In genomic region chr1:19410393-19410792, GRCh38 we compare ENCODE assay signal across 20 cellular contexts.
DNase-seq lines count a peak whose midpoint lies in the region; ATAC-seq, FAIRE-seq and TF ChIP-seq lines count a peak whose summit lies in the region.
"Had no signal": no experiment of that assay in that cellular context is flagged by ENCODE, and none has a peak within 500 bp of the region (broad histone marks: within the 10 kb centered on the region; RNA-seq: fewer than 3 reads in every experiment).

No MANE protein-coding gene starts in this region.

- H4K20me1 ChIP-seq in HepG2 (ENCODE audit: insufficient read depth, low read length), result peaks cover 6% of the 10 kb centered on the region; the same call in 1 of the 2 replicates

- H3K4me1 ChIP-seq in HepG2 (ENCODE audit: insufficient read depth, low read length) (peaks cover 70% of the 10 kb centered on the region), right lobe of liver (peaks cover 0 to 14% (median 3%) of the 10 kb centered on the region in 4 donors), vagina (peaks cover 82% of the 10 kb centered on the region), SJCRH30 (peaks cover 18% of the 10 kb centered on the region)

- no peak overlapping the region for H2AFZ ChIP-seq in HepG2 (ENCODE audit: low read length)

- H3K27ac ChIP-seq in HepG2 (ENCODE audit: extremely low read length, insufficient read depth, low read length) (peak overlapping the region; percentile 68), right lobe of liver (no peak overlapping the region), vagina (peak overlapping the region; percentile 91), SJCRH30 (no peak overlapping the region)

- H3K4me3 ChIP-seq in HepG2 (replicated peaks in 1 of 3; ENCODE audit: insufficient read depth in 1 of 3, low read depth in 2 of 3, low read length in 3 of 3) (peak overlapping the region in 2 of 3 experiments; percentile 7 to 26; a peak in 1 of 6 replicates), right lobe of liver (no peak overlapping the region), kidney epithelial cell (ENCODE audit: low read depth, low read length) (no peak overlapping the region), vagina (no peak overlapping the region), SJCRH30 (no peak overlapping the region)
- H3K4me3 ChIP-seq: ascending aorta, lung, ovary had no signal

- H3K36me3 Mint-ChIP-seq in activated naive CD8-positive, alpha-beta T cell treated with anti-CD3 and anti-CD28 coated beads, Interleukin-2, amount 50 U/mL, for 24 hours (ENCODE audit: low read depth), result peaks cover 14% of the 10 kb centered on the region

- CTCF ChIA-PET in HepG2 (lab: Yijun Ruan, JAX; ENCODE audit: low intra/inter-chr PET ratio, low total read pairs), result no interaction called here

- peak; percentile 28 for FAIRE-seq in HepG2 (lab: Jason Lieb, UNC)
- FAIRE-seq: islet of Langerhans, TTC549, urothelium cell line had no signal

- peak overlapping the region; percentile 40; the same call in 1 of the 2 replicates for H3K9ac ChIP-seq in HepG2 (ENCODE audit: insufficient read depth, low read depth, low read length)

- ATAC-seq in HepG2, result peak; percentile 89
- ATAC-seq in right lobe of liver, result no peak
- ATAC-seq in activated naive CD8-positive, alpha-beta T cell treated with anti-CD3 and anti-CD28 coated beads, Interleukin-2, amount 50 U/mL, for 24 hours, result no peak
- no peak for ATAC-seq in GM21360 (IDR thresholded peaks at IDR 0.05; ENCODE audit: unreplicated experiment)
- ATAC-seq in HG03521 (IDR thresholded peaks at IDR 0.05; ENCODE audit: unreplicated experiment), result no peak
- ATAC-seq: sciatic nerve had no signal

- peak; percentile 30; the same call in 1 of the 2 replicates for TF ChIP-seq RAD21 in HepG2 (CRISPR knock-in tag; IDR thresholded peaks at IDR 0.05)

- TF ChIP-seq POLR2A in HepG2 (IDR thresholded peaks at IDR 0.05; ENCODE audit: insufficient read depth in 1 of 2, low read depth in 2 of 2, low read length in 2 of 2) (no peak), right lobe of liver (IDR thresholded peaks at IDR 0.05) (no peak), vagina (IDR thresholded peaks at IDR 0.05) (no peak)

- H3K9me3 ChIP-seq in HepG2 (ENCODE audit: low read length), result no peaks in the 10 kb centered on the region
- no peaks in the 10 kb centered on the region for H3K9me3 ChIP-seq in right lobe of liver
- H3K9me3 ChIP-seq in vagina, result no peaks in the 10 kb centered on the region
- H3K9me3 ChIP-seq in SJCRH30 (replicated peaks), result no peaks in the 10 kb centered on the region
- H3K9me3 ChIP-seq: ascending aorta, ovary had no signal

- in situ Hi-C loops in HepG2 (cut with HindIII; ENCODE audit: extremely low pct_ligation_motif_present, low pct_unique_long_range_greater_than_20kb), result no loop called here

- no peaks in the 10 kb centered on the region for H3K9me3 Mint-ChIP-seq in activated naive CD8-positive, alpha-beta T cell treated with anti-CD3 and anti-CD28 coated beads, Interleukin-2, amount 50 U/mL, for 24 hours

- peak overlapping the region; percentile 9 for H3K27ac Mint-ChIP-seq in activated naive CD8-positive, alpha-beta T cell treated with anti-CD3 and anti-CD28 coated beads, Interleukin-2, amount 50 U/mL, for 24 hours

- no peak overlapping the region for H3K4me3 Mint-ChIP-seq in activated naive CD8-positive, alpha-beta T cell treated with anti-CD3 and anti-CD28 coated beads, Interleukin-2, amount 50 U/mL, for 24 hours

- H3K4me1 Mint-ChIP-seq in activated naive CD8-positive, alpha-beta T cell treated with anti-CD3 and anti-CD28 coated beads, Interleukin-2, amount 50 U/mL, for 24 hours, result peaks cover 73% of the 10 kb centered on the region

- TF ChIP-seq EP300 in HepG2 (IDR thresholded peaks at IDR 0.05; ENCODE audit: low read depth in 2 of 2, low read length in 2 of 2), result no peak
- no peak for TF ChIP-seq EP300 in HepG2 (CRISPR knock-in tag; IDR thresholded peaks at IDR 0.05; ENCODE audit: borderline replicate concordance)

- H3K36me3 ChIP-seq in HepG2 (replicated peaks in 1 of 2; ENCODE audit: control insufficient read depth in 1 of 2, insufficient read depth in 2 of 2, low read length in 2 of 2) (peaks cover 1 to 19% of the 10 kb centered on the region in 2 experiments; a peak in 3 of 5 replicates), right lobe of liver (peaks cover 0 to 3% (median 0%) of the 10 kb centered on the region in 4 donors), kidney epithelial cell (ENCODE audit: control insufficient read depth, insufficient read depth, low read length) (no peaks in the 10 kb centered on the region), vagina (no peaks in the 10 kb centered on the region), SJCRH30 (no peaks in the 10 kb centered on the region; the same call in 1 of the 2 replicates)
- H3K36me3 ChIP-seq: ascending aorta, ovary had no signal

- intact Hi-C loops in HepG2 (cut with micrococcal nuclease; ENCODE audit: unreplicated experiment) (no loop called here), right lobe of liver (cut with DNase I) (no loop called here), vagina (cut with DNase I) (no loop called here)

- H3K79me2 ChIP-seq in HepG2 (ENCODE audit: insufficient read depth, low read length), result peaks cover 39% of the 10 kb centered on the region

- POLR2A ChIA-PET in HepG2 (lab: Yijun Ruan, JAX), result interaction anchor here (1.1 to 2.1 kb wide), 10 partner anchors 8 to 186 kb away, joined by 3 to 11 read pairs (median 4); partner anchors contain the start of genes CAPZB and SLC66A1

- no TSS peak for BruUV-seq in HepG2 (replicated peaks; lab: Mats Ljungman, UMichigan)

- H3K27me3 ChIP-seq in HepG2 (ENCODE audit: control insufficient read depth in 1 of 2, insufficient read depth in 2 of 2, low read length in 2 of 2) (no peaks in the 10 kb centered on the region), right lobe of liver (no peaks in the 10 kb centered on the region), kidney epithelial cell (ENCODE audit: control insufficient read depth, insufficient read depth, low read length) (no peaks in the 10 kb centered on the region), vagina (no peaks in the 10 kb centered on the region), SJCRH30 (no peaks in the 10 kb centered on the region)
- H3K27me3 ChIP-seq: ascending aorta, ovary had no signal

- peak overlapping the region; percentile 74 for H3K4me2 ChIP-seq in HepG2 (ENCODE audit: low read depth, low read length)

- no peaks in the 10 kb centered on the region for H3K27me3 Mint-ChIP-seq in activated naive CD8-positive, alpha-beta T cell treated with anti-CD3 and anti-CD28 coated beads, Interleukin-2, amount 50 U/mL, for 24 hours

- no peak for DNase-seq in HepG2 (ENCODE audit: low spot score)
- no peak for DNase-seq in right lobe of liver
- DNase-seq in activated naive CD8-positive, alpha-beta T cell treated with anti-CD3 and anti-CD28 coated beads, Interleukin-2, amount 50 U/mL, for 24 hours, result no peak
- no peak for DNase-seq in kidney epithelial cell (ENCODE audit: low read depth)
- no peak for DNase-seq in vagina (ENCODE audit: extremely low spot score in 2 of 2)
- DNase-seq in SJCRH30, result no peak
- DNase-seq: activated CD4-positive, alpha-beta T cell treated with anti-CD3 and anti-CD28 coated beads for 4 hours; activated naive CD4-positive, alpha-beta T cell treated with Interleukin-2 at 50 U/mL for 16 hours; NCI-H2107; NCI-H524; ovary; RPMI8226 had no signal

- 32% methylated on average over 5 of the region's 5 CpGs for whole genome bisulfite sequencing in HepG2 (ENCODE audit: low lambda C conversion rate)
- WGBS in right lobe of liver (ENCODE audit: insufficient coverage, low coverage, low lambda C conversion rate, missing lambda C conversion rate), result 87% methylated on average over 5 of the region's 5 CpGs

- TF ChIP-seq CTCF in HepG2 (CRISPR knock-in tag; IDR thresholded peaks at IDR 0.05), result peak; percentile 33
- no peak for TF ChIP-seq CTCF in right lobe of liver (IDR thresholded peaks at IDR 0.05)
- TF ChIP-seq CTCF in kidney epithelial cell (IDR thresholded peaks at IDR 0.05; ENCODE audit: insufficient read depth, low read length, poor library complexity, severe bottlenecking), result peak; percentile 7
- TF ChIP-seq CTCF in vagina (IDR thresholded peaks at IDR 0.05), result no peak

TF ChIP-seq in HepG2, 621 proteins besides CTCF, POLR2A, EP300 and RAD21 (continues in another document):
- TF ChIP-seq, protein P1, sequence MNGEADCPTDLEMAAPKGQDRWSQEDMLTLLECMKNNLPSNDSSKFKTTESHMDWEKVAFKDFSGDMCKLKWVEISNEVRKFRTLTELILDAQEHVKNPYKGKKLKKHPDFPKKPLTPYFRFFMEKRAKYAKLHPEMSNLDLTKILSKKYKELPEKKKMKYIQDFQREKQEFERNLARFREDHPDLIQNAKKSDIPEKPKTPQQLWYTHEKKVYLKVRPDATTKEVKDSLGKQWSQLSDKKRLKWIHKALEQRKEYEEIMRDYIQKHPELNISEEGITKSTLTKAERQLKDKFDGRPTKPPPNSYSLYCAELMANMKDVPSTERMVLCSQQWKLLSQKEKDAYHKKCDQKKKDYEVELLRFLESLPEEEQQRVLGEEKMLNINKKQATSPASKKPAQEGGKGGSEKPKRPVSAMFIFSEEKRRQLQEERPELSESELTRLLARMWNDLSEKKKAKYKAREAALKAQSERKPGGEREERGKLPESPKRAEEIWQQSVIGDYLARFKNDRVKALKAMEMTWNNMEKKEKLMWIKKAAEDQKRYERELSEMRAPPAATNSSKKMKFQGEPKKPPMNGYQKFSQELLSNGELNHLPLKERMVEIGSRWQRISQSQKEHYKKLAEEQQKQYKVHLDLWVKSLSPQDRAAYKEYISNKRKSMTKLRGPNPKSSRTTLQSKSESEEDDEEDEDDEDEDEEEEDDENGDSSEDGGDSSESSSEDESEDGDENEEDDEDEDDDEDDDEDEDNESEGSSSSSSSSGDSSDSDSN (CRISPR knock-in tag; IDR thresholded peaks at IDR 0.05), result 0 out of 2 replicates have a peak, but pooled peaks have one; percentile 24
- TF ChIP-seq KDM3A (CRISPR knock-in tag; IDR thresholded peaks at IDR 0.05; ENCODE audit: low read depth), result no peak
- TF ChIP-seq, protein P2, sequence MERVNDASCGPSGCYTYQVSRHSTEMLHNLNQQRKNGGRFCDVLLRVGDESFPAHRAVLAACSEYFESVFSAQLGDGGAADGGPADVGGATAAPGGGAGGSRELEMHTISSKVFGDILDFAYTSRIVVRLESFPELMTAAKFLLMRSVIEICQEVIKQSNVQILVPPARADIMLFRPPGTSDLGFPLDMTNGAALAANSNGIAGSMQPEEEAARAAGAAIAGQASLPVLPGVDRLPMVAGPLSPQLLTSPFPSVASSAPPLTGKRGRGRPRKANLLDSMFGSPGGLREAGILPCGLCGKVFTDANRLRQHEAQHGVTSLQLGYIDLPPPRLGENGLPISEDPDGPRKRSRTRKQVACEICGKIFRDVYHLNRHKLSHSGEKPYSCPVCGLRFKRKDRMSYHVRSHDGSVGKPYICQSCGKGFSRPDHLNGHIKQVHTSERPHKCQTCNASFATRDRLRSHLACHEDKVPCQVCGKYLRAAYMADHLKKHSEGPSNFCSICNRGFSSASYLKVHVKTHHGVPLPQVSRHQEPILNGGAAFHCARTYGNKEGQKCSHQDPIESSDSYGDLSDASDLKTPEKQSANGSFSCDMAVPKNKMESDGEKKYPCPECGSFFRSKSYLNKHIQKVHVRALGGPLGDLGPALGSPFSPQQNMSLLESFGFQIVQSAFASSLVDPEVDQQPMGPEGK (CRISPR knock-in tag; IDR thresholded peaks at IDR 0.05), result peak; percentile 33; the same call in 1 of the 2 replicates

Comparison
In these comparisons a context has a peak if more than half of its experiments do, and no peak if none do; other contexts are left out.
1. H3K27ac ChIP-seq: peak in HepG2 (single experiment) and vagina (single experiment); none in right lobe of liver (0 of 3) and SJCRH30 (single experiment).
2. H3K4me3 ChIP-seq: peak in HepG2 (2 of 3); none in right lobe of liver (0 of 3), kidney epithelial cell (single experiment), vagina (0 of 2) and SJCRH30 (single experiment).
3. CTCF ChIP-seq: peak in HepG2 (single experiment) and kidney epithelial cell (single experiment); none in right lobe of liver (0 of 4) and vagina (0 of 3).